In the genomic region with DNA sequence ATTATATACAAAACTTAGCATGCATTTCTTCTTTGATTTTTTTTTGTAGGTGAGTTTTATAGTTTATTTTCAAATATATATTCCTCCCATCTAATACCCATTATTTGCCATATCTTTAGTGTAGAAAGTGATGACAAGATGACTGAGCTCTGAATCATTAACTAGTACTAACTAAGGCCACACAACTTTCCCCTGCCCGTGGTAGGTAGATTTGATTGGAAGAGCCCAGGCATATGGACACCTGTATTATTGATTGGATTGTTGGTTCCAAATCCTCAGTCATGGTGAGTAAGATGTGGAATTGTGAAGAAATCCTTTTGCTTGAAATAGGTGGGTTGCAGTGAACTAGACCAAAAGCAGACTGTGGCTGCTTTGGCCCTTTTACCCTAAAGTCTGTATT, we compare ENCODE assay signal across 31 cellular contexts.
"Had no signal": no experiment of that assay in that cellular context is flagged by ENCODE, and none has a peak within 500 bp of the region (broad histone marks: within the 10 kb centered on the region; RNA-seq: fewer than 3 reads in every experiment).

No MANE protein-coding gene starts in this region.

- H3K9me3 Mint-ChIP-seq: activated CD4-positive, alpha-beta T cell treated with anti-CD3 and anti-CD28 coated beads, Interleukin-2, amount 10 ng/mL, durations not matched to agents 7 days and 5 days; activated naive CD4-positive, alpha-beta T cell treated with anti-CD3 and anti-CD28 coated beads for 36 hours; activated naive CD4-positive, alpha-beta T cell treated with anti-CD3 and anti-CD28 coated beads, Interleukin-2, amount 50 U/mL, for 72 hours; activated T-cell treated with anti-CD3 and anti-CD28 coated beads, Interleukin-2, amount 50 U/mL, for 24 hours; activated T-helper 1 cell treated with anti-CD3 and anti-CD28 coated beads, Interleukin-12 subunit alpha, Interleukin-12 subunit beta, Interleukin-2, Interleukin-4 antibody, amounts not matched to agents 30 ng/mL and 10 ng/mL and 1 ng/mL, durations not matched to agents 14 hours and 24 hours and 36 hours had no signal

- H3K9me3 ChIP-seq: adrenal gland, body of pancreas, breast epithelium, MG63 had no signal

- ATAC-seq: activated CD4-positive, alpha-beta T cell treated with anti-CD3 and anti-CD28 coated beads for 36 hours; activated CD4-positive, CD25-positive, alpha-beta regulatory T cell treated with anti-CD3 and anti-CD28 coated beads, Interleukin-2, amount 50 U/mL, for 24 hours; activated CD8-positive, alpha-beta T cell treated with anti-CD3 and anti-CD28 coated beads, Interleukin-2, amount 10 ng/mL, durations not matched to agents 7 days and 5 days; activated naive CD4-positive, alpha-beta T cell treated with anti-CD3 and anti-CD28 coated beads, Interleukin-2, amount 50 U/mL, for 72 hours; body of pancreas had no signal

- H3K4me3 ChIP-seq: adrenal gland, body of pancreas, breast epithelium, MG63, PC-9 had no signal

- H3K27me3 Mint-ChIP-seq: activated CD4-positive, alpha-beta T cell treated with anti-CD3 and anti-CD28 coated beads for 36 hours; activated CD4-positive, alpha-beta T cell treated with anti-CD3 and anti-CD28 coated beads, Interleukin-2, amount 10 ng/mL, durations not matched to agents 7 days and 5 days; activated T-cell treated with anti-CD3 and anti-CD28 coated beads, Interleukin-2, amount 50 U/mL, for 24 hours had no signal

- H3K36me3 ChIP-seq: adrenal gland, breast epithelium had no signal

- H3K27me3 ChIP-seq: adrenal gland, body of pancreas, breast epithelium, MG63 had no signal

- H3K4me3 Mint-ChIP-seq: activated CD4-positive, alpha-beta T cell treated with anti-CD3 and anti-CD28 coated beads for 36 hours; activated CD4-positive, alpha-beta T cell treated with anti-CD3 and anti-CD28 coated beads, Interleukin-2, amount 10 ng/mL, durations not matched to agents 7 days and 5 days; activated CD8-positive, alpha-beta T cell treated with anti-CD3 and anti-CD28 coated beads, Interleukin-2, amount 10 ng/mL, durations not matched to agents 7 days and 5 days; activated naive CD4-positive, alpha-beta T cell treated with anti-CD3 and anti-CD28 coated beads for 36 hours; activated T-cell treated with anti-CD3 and anti-CD28 coated beads, Interleukin-2, amount 50 U/mL, for 24 hours; activated T-helper 1 cell treated with anti-CD3 and anti-CD28 coated beads, Interleukin-12 subunit alpha, Interleukin-12 subunit beta, Interleukin-2, Interleukin-4 antibody, amounts not matched to agents 30 ng/mL and 10 ng/mL and 1 ng/mL, durations not matched to agents 14 hours and 24 hours and 36 hours had no signal

- DNase-seq: activated CD4-positive, alpha-beta T cell treated with anti-CD3 and anti-CD28 coated beads for 36 hours; activated CD4-positive, alpha-beta T cell treated with anti-CD3 and anti-CD28 coated beads, Interleukin-2, amount 10 ng/mL, durations not matched to agents 7 days and 5 days; activated CD4-positive, alpha-beta T cell treated with anti-CD3 and anti-CD28 coated beads, Interleukin-2, amount 50 U/mL, for 48 hours; activated CD8-positive, alpha-beta T cell treated with anti-CD3 and anti-CD28 coated beads, Interleukin-2, amount 10 ng/mL, durations not matched to agents 7 days and 5 days; activated gamma-delta T cell treated with Interleukin-2 at 50 U/mL for 16 hours; activated naive CD4-positive, alpha-beta T cell treated with anti-CD3 and anti-CD28 coated beads for 36 hours; activated T-cell treated with anti-CD3 and anti-CD28 coated beads, Interleukin-2, amount 50 U/mL, for 24 hours; adrenal gland; body of pancreas; Kasumi-1; KG1; MG63; NCI-H1048; NCI-H1105 treated with DMSO at 0.1 percent for 48 hours; NCI-H1436; NCI-H1694; NCI-H1930; NCI-H2081 treated with DMSO at 0.1 percent for 48 hours; NCI-H226; NCI-H446 treated with DMSO at 0.1 percent for 48 hours; NCI-H524 treated with DMSO at 0.1 percent for 48 hours; NCI-H748 treated with DMSO at 0.1 percent for 48 hours; NK-92 treated with Interleukin-12 subunit alpha and Interleukin-12 subunit beta, amount 100 ng/mL, for 24 hours; PC-9; Right ventricle myocardium superior; SW 1271; T1000 had no signal

- H3K27ac ChIP-seq: adrenal gland, body of pancreas, breast epithelium, PC-9 had no signal

- H3K27ac Mint-ChIP-seq: activated CD4-positive, alpha-beta T cell treated with anti-CD3 and anti-CD28 coated beads for 36 hours; activated CD4-positive, alpha-beta T cell treated with anti-CD3 and anti-CD28 coated beads, Interleukin-2, amount 10 ng/mL, durations not matched to agents 7 days and 5 days; activated CD8-positive, alpha-beta T cell treated with anti-CD3 and anti-CD28 coated beads, Interleukin-2, amount 10 ng/mL, durations not matched to agents 7 days and 5 days; activated naive CD4-positive, alpha-beta T cell treated with anti-CD3 and anti-CD28 coated beads for 36 hours; activated naive CD4-positive, alpha-beta T cell treated with anti-CD3 and anti-CD28 coated beads, Interleukin-2, amount 50 U/mL, for 72 hours; activated T-cell treated with anti-CD3 and anti-CD28 coated beads, Interleukin-2, amount 50 U/mL, for 24 hours; activated T-helper 1 cell treated with anti-CD3 and anti-CD28 coated beads, Interleukin-12 subunit alpha, Interleukin-12 subunit beta, Interleukin-2, Interleukin-4 antibody, amounts not matched to agents 30 ng/mL and 10 ng/mL and 1 ng/mL, durations not matched to agents 14 hours and 24 hours and 36 hours had no signal

- H3K4me1 ChIP-seq: body of pancreas, breast epithelium had no signal

- H3K4me1 Mint-ChIP-seq: activated CD4-positive, alpha-beta T cell treated with anti-CD3 and anti-CD28 coated beads for 36 hours; activated CD4-positive, alpha-beta T cell treated with anti-CD3 and anti-CD28 coated beads, Interleukin-2, amount 10 ng/mL, durations not matched to agents 7 days and 5 days had no signal
